ENCODE assay signal across 15 cellular contexts in genomic region chr20:21521596-21522478, GRCh38. TPM values are rescaled to one million over a fixed set of nuclear protein-coding genes. Genes with fewer than 3 reads are reported as not detected.
DNase-seq lines count a peak whose midpoint lies in the region; ATAC-seq, FAIRE-seq and TF ChIP-seq lines count a peak whose summit lies in the region.
"Had no signal": no experiment of that assay in that cellular context is flagged by ENCODE, and none has a peak within 500 bp of the region (broad histone marks: within the 10 kb centered on the region; RNA-seq: fewer than 3 reads in every experiment).

No MANE protein-coding gene starts in this region.

- BruUV-seq in HepG2 (replicated peaks; lab: Mats Ljungman, UMichigan), result no TSS peak

- H3K9ac ChIP-seq in HepG2 (ENCODE audit: insufficient read depth, low read depth, low read length), result no peak overlapping the region

- TF ChIP-seq RAD21 in HepG2 (CRISPR knock-in tag; IDR thresholded peaks at IDR 0.05), result no peak

- no peak for TF ChIP-seq POLR2A in HepG2 (IDR thresholded peaks at IDR 0.05; ENCODE audit: insufficient read depth in 1 of 2, low read depth in 2 of 2, low read length in 2 of 2)

- H3K4me3 Mint-ChIP-seq in activated T-helper 2 cell treated with anti-CD3 and anti-CD28 coated beads, Interferon-gamma antibody, Interleukin-2, Interleukin-4, amounts not matched to agents 10 μg/mL and 5 μg/mL and 100 μg/mL, durations not matched to agents 14 hours and 24 hours and 36 hours (ENCODE audit: low read depth), result no peak overlapping the region

- DNase-seq in right cardiac atrium (no peak), right atrium auricular region (ENCODE audit: low spot score) (no peak), HepG2 (ENCODE audit: low spot score) (no peak), NCI-H2196 (lab: John Stamatoyannopoulos, UW; ENCODE audit: unreplicated experiment) (no peak), kidney tubule cell (ENCODE audit: low spot score) (no peak), H4 (ENCODE audit: low spot score) (no peak), NCI-H2107 treated with DMSO at 0.1 percent for 48 hours (lab: John Stamatoyannopoulos, UW; ENCODE audit: unreplicated experiment) (no peak)
- DNase-seq in activated T-helper 2 cell treated with anti-CD3 and anti-CD28 coated beads, Interferon-gamma antibody, Interleukin-2, Interleukin-4, amounts not matched to agents 10 μg/mL and 5 μg/mL and 100 μg/mL, durations not matched to agents 14 hours and 24 hours and 36 hours (ENCODE audit: low spot score), result no peak
- DNase-seq: activated naive CD4-positive, alpha-beta T cell treated with anti-CD3 and anti-CD28 coated beads, Interleukin-2, amount 50 U/mL, for 16 hours; HCEC 1CT; NCI-H446; T-helper 9 cell had no signal

- H3K27me3 Mint-ChIP-seq in activated T-helper 2 cell treated with anti-CD3 and anti-CD28 coated beads, Interferon-gamma antibody, Interleukin-2, Interleukin-4, amounts not matched to agents 10 μg/mL and 5 μg/mL and 100 μg/mL, durations not matched to agents 14 hours and 24 hours and 36 hours (ENCODE audit: low read depth), result peaks cover 85% of the 10 kb centered on the region

- H3K4me2 ChIP-seq in HepG2 (ENCODE audit: low read depth, low read length), result peak overlapping the region; percentile 6; the same call in 1 of the 2 replicates

- H3K36me3 Mint-ChIP-seq in activated T-helper 2 cell treated with anti-CD3 and anti-CD28 coated beads, Interferon-gamma antibody, Interleukin-2, Interleukin-4, amounts not matched to agents 10 μg/mL and 5 μg/mL and 100 μg/mL, durations not matched to agents 14 hours and 24 hours and 36 hours (ENCODE audit: low read depth), result no peaks in the 10 kb centered on the region

- H3K27ac Mint-ChIP-seq in activated T-helper 2 cell treated with anti-CD3 and anti-CD28 coated beads, Interferon-gamma antibody, Interleukin-2, Interleukin-4, amounts not matched to agents 10 μg/mL and 5 μg/mL and 100 μg/mL, durations not matched to agents 14 hours and 24 hours and 36 hours, result peak overlapping the region; percentile 28

- no peaks in the 10 kb centered on the region; the same call in 1 of the 2 replicates for H4K20me1 ChIP-seq in HepG2 (ENCODE audit: insufficient read depth, low read length)

- FAIRE-seq in HepG2 (lab: Jason Lieb, UNC), result no peak

- peak overlapping the region; percentile 21 for H3K4me3 ChIP-seq in right cardiac atrium (ENCODE audit: low read length)
- peak overlapping the region in 1 of 2 donors; percentile 31 for H3K4me3 ChIP-seq in right atrium auricular region
- H3K4me3 ChIP-seq in HepG2 (replicated peaks in 1 of 3; ENCODE audit: insufficient read depth in 1 of 3, low read depth in 2 of 3, low read length in 3 of 3), result peak overlapping the region in 1 of 3 experiments; percentile 33; a peak in 1 of 6 replicates

- TF ChIP-seq EP300 in HepG2 (IDR thresholded peaks at IDR 0.05; ENCODE audit: low read depth in 2 of 2, low read length in 2 of 2) (no peak), HepG2 (CRISPR knock-in tag; IDR thresholded peaks at IDR 0.05; ENCODE audit: borderline replicate concordance) (no peak)

- no peak overlapping the region for H2AFZ ChIP-seq in HepG2 (ENCODE audit: low read length)

- H3K4me1 Mint-ChIP-seq in activated T-helper 2 cell treated with anti-CD3 and anti-CD28 coated beads, Interferon-gamma antibody, Interleukin-2, Interleukin-4, amounts not matched to agents 10 μg/mL and 5 μg/mL and 100 μg/mL, durations not matched to agents 14 hours and 24 hours and 36 hours (ENCODE audit: low read depth), result peaks cover 4% of the 10 kb centered on the region

- in situ Hi-C loops in HepG2 (cut with HindIII; ENCODE audit: extremely low pct_ligation_motif_present, low pct_unique_long_range_greater_than_20kb), result no loop called here

- H3K36me3 ChIP-seq in right atrium auricular region (no peaks in the 10 kb centered on the region), HepG2 (replicated peaks in 1 of 2; ENCODE audit: control insufficient read depth in 1 of 2, insufficient read depth in 2 of 2, low read length in 2 of 2) (no peaks in the 10 kb centered on the region)

- H3K27ac ChIP-seq in right cardiac atrium (ENCODE audit: low read length), result no peak overlapping the region
- no peak overlapping the region for H3K27ac ChIP-seq in right atrium auricular region
- H3K27ac ChIP-seq in HepG2 (ENCODE audit: extremely low read length, insufficient read depth, low read length), result no peak overlapping the region
- H3K27ac ChIP-seq: HL-60 had no signal

- intact Hi-C loops in right cardiac atrium (cut with DNase I), result no loop called here
- intact Hi-C loops in activated T-helper 2 cell treated with anti-CD3 and anti-CD28 coated beads, Interferon-gamma antibody, Interleukin-2, Interleukin-4, amounts not matched to agents 10 μg/mL and 5 μg/mL and 100 μg/mL, durations not matched to agents 14 hours and 24 hours and 36 hours (cut with micrococcal nuclease), result no loop called here
- intact Hi-C loops in HepG2 (cut with micrococcal nuclease; ENCODE audit: unreplicated experiment), result no loop called here

- TF ChIP-seq CTCF in right atrium auricular region (IDR thresholded peaks at IDR 0.05), result no peak
- no peak for TF ChIP-seq CTCF in HepG2 (CRISPR knock-in tag; IDR thresholded peaks at IDR 0.05)

- no peaks in the 10 kb centered on the region for H3K9me3 Mint-ChIP-seq in activated T-helper 2 cell treated with anti-CD3 and anti-CD28 coated beads, Interferon-gamma antibody, Interleukin-2, Interleukin-4, amounts not matched to agents 10 μg/mL and 5 μg/mL and 100 μg/mL, durations not matched to agents 14 hours and 24 hours and 36 hours

- H3K4me1 ChIP-seq in right cardiac atrium (ENCODE audit: control insufficient read depth, insufficient read depth, low read length), result no peaks in the 10 kb centered on the region
- H3K4me1 ChIP-seq in right atrium auricular region, result peaks cover 0 to 28% of the 10 kb centered on the region in 2 donors
- peaks cover 5% of the 10 kb centered on the region; the same call in 1 of the 2 replicates for H3K4me1 ChIP-seq in HepG2 (ENCODE audit: insufficient read depth, low read length)

- POLR2A ChIA-PET in HepG2 (lab: Yijun Ruan, JAX), result no interaction called here

- CTCF ChIA-PET in HepG2 (lab: Yijun Ruan, JAX; ENCODE audit: low intra/inter-chr PET ratio, low total read pairs), result no interaction called here

- H3K79me2 ChIP-seq in HepG2 (ENCODE audit: insufficient read depth, low read length), result no peaks in the 10 kb centered on the region

- ATAC-seq in right cardiac atrium (no peak), HepG2 (no peak; the same call in 2 of the 3 replicates)

- H3K9me3 ChIP-seq in right cardiac atrium (ENCODE audit: control insufficient read depth, low read length) (no peaks in the 10 kb centered on the region), right atrium auricular region (no peaks in the 10 kb centered on the region), HepG2 (ENCODE audit: low read length) (no peaks in the 10 kb centered on the region)

- WGBS in right cardiac atrium, result 1% methylated on average over 104 of the region's 104 CpGs
- 41% methylated on average over 85 of the region's 104 CpGs for WGBS in HepG2 (ENCODE audit: low lambda C conversion rate)

- H3K27me3 ChIP-seq in right cardiac atrium (ENCODE audit: control insufficient read depth, insufficient read depth), result no peaks in the 10 kb centered on the region
- H3K27me3 ChIP-seq in right atrium auricular region, result peaks cover 50 to 53% of the 10 kb centered on the region in 2 donors
- peaks cover 40 to 80% of the 10 kb centered on the region in 2 experiments for H3K27me3 ChIP-seq in HepG2 (ENCODE audit: control insufficient read depth in 1 of 2, insufficient read depth in 2 of 2, low read length in 2 of 2)

TF ChIP-seq in HepG2, 621 proteins besides CTCF, POLR2A, EP300 and RAD21 (continues in another document):
- no peak for TF ChIP-seq FOXK1 (CRISPR knock-in tag; IDR thresholded peaks at IDR 0.05; ENCODE audit: borderline replicate concordance, low read depth)
- no peak for TF ChIP-seq ZBTB1 (CRISPR knock-in tag; IDR thresholded peaks at IDR 0.05; ENCODE audit: borderline replicate concordance)
- TF ChIP-seq PHF20 (CRISPR knock-in tag; IDR thresholded peaks at IDR 0.05), result no peak
- no peak for TF ChIP-seq NFIC (IDR thresholded peaks at IDR 0.05; ENCODE audit: low read length)

RNA-seq across cellular contexts. Expression of gene NKX2-2, which starts 8.0 kb away (rescaled TPM):
- total RNA-seq in right cardiac atrium (not detected), right atrium auricular region (not detected), HepG2 (2016; rRNA removed; fragmentation: Illumina TruSeq; extraction: Trizol) (not detected in 2 replicates)
- polyA plus RNA-seq in right cardiac atrium (not detected), HepG2 (2011; rRNA removed) (not detected in 2 replicates)
- not detected in 2 replicates for total RNA-seq in activated T-helper 2 cell treated with anti-CD3 and anti-CD28 coated beads, Interferon-gamma antibody, Interleukin-2, Interleukin-4, amounts not matched to agents 10 μg/mL and 5 μg/mL and 100 μg/mL, durations not matched to agents 14 hours and 24 hours and 36 hours
- not detected in 2 replicates for total RNA-seq in HepG2 (2016; cell fraction: cytosol; rRNA removed; fragmentation: Illumina TruSeq; extraction: Trizol; ENCODE audit: low read depth)
- not detected in 2 replicates for total RNA-seq in HepG2 (2016; cell fraction: insoluble cytoplasmic fraction; rRNA removed; fragmentation: Illumina TruSeq; extraction: Trizol)
- not detected in 2 replicates for total RNA-seq in HepG2 (2016; cell fraction: membrane; rRNA removed; fragmentation: Illumina TruSeq; extraction: Trizol)
- total RNA-seq in HepG2 (2016; cell fraction: nucleus; rRNA removed; fragmentation: Illumina TruSeq; extraction: Trizol), result not detected in 2 replicates
- not detected in 2 replicates for polyA plus RNA-seq in HepG2 (2011; cell fraction: cytosol; rRNA removed)
- not detected in 2 replicates for polyA plus RNA-seq in HepG2 (2011; cell fraction: nucleus; rRNA removed)
- not detected in 2 replicates for polyA plus RNA-seq in HepG2 (2012)
- not detected in 2 replicates for polyA plus RNA-seq in HepG2 (2016; cell fraction: cytosol; fragmentation: Illumina TruSeq; extraction: Trizol; ENCODE audit: low read depth)
- not detected in 2 replicates for polyA plus RNA-seq in HepG2 (2016; cell fraction: insoluble cytoplasmic fraction; fragmentation: Illumina TruSeq; extraction: Trizol; ENCODE audit: low read depth)
- not detected in 2 replicates for polyA plus RNA-seq in HepG2 (2016; cell fraction: membrane; fragmentation: Illumina TruSeq; extraction: Trizol; ENCODE audit: low read depth)
- polyA plus RNA-seq in HepG2 (2016; cell fraction: nucleus; fragmentation: Illumina TruSeq; extraction: Trizol; ENCODE audit: insufficient read depth, low read depth), result not detected in 2 replicates
- polyA minus RNA-seq in HepG2 (2011; rRNA and poly(A)+ RNA removed; ENCODE audit: low replicate concordance), result not detected in 2 replicates
- not detected in 2 replicates for polyA minus RNA-seq in HepG2 (2011; cell fraction: cytosol; rRNA and poly(A)+ RNA removed)
- polyA minus RNA-seq in HepG2 (2011; cell fraction: nucleus; rRNA and poly(A)+ RNA removed), result not detected in 2 replicates
- 0.56 and 1.2 TPM in 2 replicates for total RNA-seq in H4 (2014; rRNA removed; shearing (Covaris generic))
- total RNA-seq: kidney epithelial cell, renal cortical epithelial cell had no signal
